1 cellular context compared by ENCODE assay signal in genomic region chr11:74011360-74012071, GRCh38.
TF ChIP-seq lines count a peak whose summit lies in the region.

No MANE protein-coding gene starts in this region.

TF ChIP-seq in GM23338, 12 proteins besides CTCF, POLR2A, EP300 and RAD21 (continued from another document):
- TF ChIP-seq ZNF462 (CRISPR knock-in tag; IDR thresholded peaks at IDR 0.05) (no peak), CREB1 (CRISPR knock-in tag; IDR thresholded peaks at IDR 0.05; ENCODE audit: low read depth) (no peak), JUNB (IDR thresholded peaks at IDR 0.05; ENCODE audit: unreplicated experiment) (no peak)
